ENCODE assay signal across 10 cellular contexts in genomic region chr7:155584763-155585531, GRCh38. TPM values are rescaled to one million over a fixed set of nuclear protein-coding genes. Genes with fewer than 3 reads are reported as not detected.
A peak's percentile ranks its signal among the peaks of the same experiment; 100 is the strongest.
DNase-seq lines count a peak whose midpoint lies in the region; ATAC-seq and TF ChIP-seq lines count a peak whose summit lies in the region.
"Had no signal": no experiment of that assay in that cellular context is flagged by ENCODE, and none has a peak within 500 bp of the region (broad histone marks: within the 10 kb centered on the region; RNA-seq: fewer than 3 reads in every experiment).

No MANE protein-coding gene starts in this region.

- DNase-seq in ELR (ENCODE audit: low read depth) (peak; percentile 26), NCI-H69 (lab: John Stamatoyannopoulos, UW) (peak; percentile 72), neural crest cell (ENCODE audit: low read depth, low spot score) (no peak), mesothelial cell of epicardium (ENCODE audit: low spot score in 2 of 2, unreplicated experiment in 2 of 2) (no peak), NCI-H2227 (lab: John Stamatoyannopoulos, UW; ENCODE audit: unreplicated experiment) (no peak)
- DNase-seq: NCI-H1105 had no signal

- ATAC-seq in GM19455 (IDR thresholded peaks at IDR 0.05; ENCODE audit: unreplicated experiment) (no peak), GM18873 (IDR thresholded peaks at IDR 0.05; ENCODE audit: low FRiP score, unreplicated experiment) (no peak)

- no peaks in the 10 kb centered on the region for H3K9me3 Mint-ChIP-seq in dendritic cell treated with granulocyte-macrophage colony-stimulating factor and Interleukin-4, amounts not matched to agents 40 ng/mL and 50 ng/mL, for 4 days
- no peaks in the 10 kb centered on the region for H3K9me3 Mint-ChIP-seq in neural crest cell
- H3K9me3 Mint-ChIP-seq in mesothelial cell of epicardium: no peaks in the 10 kb centered on the region

- no peak overlapping the region for H3K4me3 Mint-ChIP-seq in dendritic cell treated with granulocyte-macrophage colony-stimulating factor and Interleukin-4, amounts not matched to agents 40 ng/mL and 50 ng/mL, for 4 days
- H3K4me3 Mint-ChIP-seq in neural crest cell: no peak overlapping the region
- H3K4me3 Mint-ChIP-seq in mesothelial cell of epicardium: no peak overlapping the region

- H3K27ac Mint-ChIP-seq in dendritic cell treated with granulocyte-macrophage colony-stimulating factor and Interleukin-4, amounts not matched to agents 40 ng/mL and 50 ng/mL, for 4 days: peak overlapping the region; percentile 3
- H3K27ac Mint-ChIP-seq in neural crest cell (ENCODE audit: unreplicated experiment): peak overlapping the region; percentile 1
- H3K27ac Mint-ChIP-seq in mesothelial cell of epicardium: no peak overlapping the region

- H3K27me3 Mint-ChIP-seq in dendritic cell treated with granulocyte-macrophage colony-stimulating factor and Interleukin-4, amounts not matched to agents 40 ng/mL and 50 ng/mL, for 4 days: no peaks in the 10 kb centered on the region
- H3K27me3 Mint-ChIP-seq in neural crest cell (ENCODE audit: low read depth): peaks cover 21% of the 10 kb centered on the region
- peaks cover 59% of the 10 kb centered on the region for H3K27me3 Mint-ChIP-seq in mesothelial cell of epicardium (ENCODE audit: low read depth)

- H3K36me3 Mint-ChIP-seq in dendritic cell treated with granulocyte-macrophage colony-stimulating factor and Interleukin-4, amounts not matched to agents 40 ng/mL and 50 ng/mL, for 4 days (ENCODE audit: low read depth): no peaks in the 10 kb centered on the region
- H3K36me3 Mint-ChIP-seq in neural crest cell (ENCODE audit: low read depth) (no peaks in the 10 kb centered on the region), mesothelial cell of epicardium (no peaks in the 10 kb centered on the region)

- intact Hi-C loops in dendritic cell treated with granulocyte-macrophage colony-stimulating factor and Interleukin-4, amounts not matched to agents 40 ng/mL and 50 ng/mL, for 4 days (cut with micrococcal nuclease): no loop called here

- TF ChIP-seq CTCF in neural crest cell (conservative IDR thresholded peaks at IDR 0.05) (no peak), mesothelial cell of epicardium (IDR thresholded peaks at IDR 0.05; ENCODE audit: unreplicated experiment) (no peak)

- peaks cover 49% of the 10 kb centered on the region for H3K4me1 Mint-ChIP-seq in dendritic cell treated with granulocyte-macrophage colony-stimulating factor and Interleukin-4, amounts not matched to agents 40 ng/mL and 50 ng/mL, for 4 days (ENCODE audit: low read depth)
- H3K4me1 Mint-ChIP-seq in neural crest cell (peaks cover 3% of the 10 kb centered on the region), mesothelial cell of epicardium (peaks cover 8% of the 10 kb centered on the region)

RNA-seq across cellular contexts. Expression of gene CNPY1, which starts 38.6 kb away (rescaled TPM):
- total RNA-seq in neural crest cell: 1.5 and 2.4 TPM in 2 replicates
- total RNA-seq in mesothelial cell of epicardium: not detected in 3 replicates
- total RNA-seq: ovary had no signal

RNA-seq across cellular contexts. Expression of gene RBM33, which starts 59.5 kb away (rescaled TPM):
- total RNA-seq in neural crest cell: 73.2 and 74.6 TPM in 2 replicates
- 83.4 to 91.9 TPM (median 91.5 TPM) in 3 replicates for total RNA-seq in mesothelial cell of epicardium

Comparison
In these comparisons a context has a peak if more than half of its experiments do, and no peak if none do; other contexts are left out.
1. DNase-seq: peak in ELR (single experiment) and NCI-H69 (single experiment); none in neural crest cell (single experiment), mesothelial cell of epicardium (0 of 2) and NCI-H2227 (single experiment).